In the genomic region with DNA sequence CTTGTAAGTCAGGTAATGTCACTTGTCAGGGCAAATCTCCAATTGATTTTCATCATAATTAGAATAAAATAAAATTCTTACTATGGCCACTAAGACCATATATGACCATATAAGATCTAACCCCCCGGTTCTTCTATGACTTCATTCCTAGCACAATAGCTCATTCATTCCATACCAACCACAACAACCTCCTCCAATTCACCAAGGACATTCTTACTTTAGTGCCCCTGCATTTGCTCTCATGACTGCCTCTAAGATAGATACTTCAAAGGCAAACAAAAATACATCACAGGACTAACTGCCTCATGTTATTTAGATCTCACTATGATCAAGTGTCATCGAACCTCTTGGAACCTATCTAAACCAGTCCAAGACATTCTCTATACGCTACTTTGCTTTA, we compare ENCODE assay signal across 14 cellular contexts.
DNase-seq lines count a peak whose midpoint lies in the region; ATAC-seq and TF ChIP-seq lines count a peak whose summit lies in the region.
"Had no signal": no experiment of that assay in that cellular context is flagged by ENCODE, and none has a peak within 500 bp of the region (broad histone marks: within the 10 kb centered on the region; RNA-seq: fewer than 3 reads in every experiment).

No MANE protein-coding gene starts in this region.

- no peak overlapping the region for H3K27ac Mint-ChIP-seq in T-helper 2 cell treated with Interferon-gamma antibody and Interleukin-4, amounts not matched to agents 5 μg/mL and 100 μg/mL, for 36 hours
- no peak overlapping the region for H3K27ac Mint-ChIP-seq in CD8-positive, alpha-beta T cell
- H3K27ac Mint-ChIP-seq: activated naive CD8-positive, alpha-beta T cell treated with anti-CD3 and anti-CD28 coated beads for 36 hours; activated T-cell treated with anti-CD3 and anti-CD28 coated beads, Interleukin-2, amount 50 U/mL, for 24 hours had no signal

- H3K9me3 ChIP-seq in AG04450 (ENCODE audit: control insufficient read depth, insufficient read depth, low read length) (no peaks in the 10 kb centered on the region), PC-3 (ENCODE audit: low read length) (no peaks in the 10 kb centered on the region)
- no peaks in the 10 kb centered on the region for H3K9me3 ChIP-seq in CD8-positive, alpha-beta T cell (ENCODE audit: low read length)
- H3K9me3 ChIP-seq: heart right ventricle had no signal

- H3K27ac ChIP-seq in AG04450 (ENCODE audit: low read depth, low read length) (no peak overlapping the region), PC-3 (ENCODE audit: low read length) (no peak overlapping the region)
- no peak overlapping the region for H3K27ac ChIP-seq in CD8-positive, alpha-beta T cell (ENCODE audit: low read depth, low read length)
- H3K27ac ChIP-seq: heart right ventricle had no signal

- TF ChIP-seq CTCF in AG04450 (IDR thresholded peaks at IDR 0.05; ENCODE audit: low read depth, low read length) (no peak), astrocyte of the spinal cord (IDR thresholded peaks at IDR 0.05; ENCODE audit: low read depth, low read length) (no peak), PC-3 (conservative IDR thresholded peaks at IDR 0.05; ENCODE audit: low read depth, low read length) (no peak)
- no peak for TF ChIP-seq CTCF in CD8-positive, alpha-beta T cell (IDR thresholded peaks at IDR 0.05)

- H3K4me1 Mint-ChIP-seq in T-helper 2 cell treated with Interferon-gamma antibody and Interleukin-4, amounts not matched to agents 5 μg/mL and 100 μg/mL, for 36 hours (ENCODE audit: low read depth), result peaks cover 36% of the 10 kb centered on the region
- peaks cover 10% of the 10 kb centered on the region for H3K4me1 Mint-ChIP-seq in CD8-positive, alpha-beta T cell (ENCODE audit: low read depth)

- peaks cover 7% of the 10 kb centered on the region for H3K4me1 ChIP-seq in PC-3 (ENCODE audit: insufficient read depth, low read length)
- no peaks in the 10 kb centered on the region for H3K4me1 ChIP-seq in CD8-positive, alpha-beta T cell (ENCODE audit: insufficient read depth, low read length)

- no peak overlapping the region for H3K4me3 ChIP-seq in AG04450 (ENCODE audit: low read depth, low read length)
- H3K4me3 ChIP-seq in astrocyte of the spinal cord (ENCODE audit: low read depth, low read length), result no peak overlapping the region
- no peak overlapping the region for H3K4me3 ChIP-seq in PC-3 (ENCODE audit: low read length)
- H3K4me3 ChIP-seq in CD8-positive, alpha-beta T cell (ENCODE audit: low read depth, low read length), result no peak overlapping the region
- H3K4me3 ChIP-seq: heart right ventricle had no signal

- DNase-seq in AG04450 (ENCODE audit: low read depth, low spot score), result peak; percentile 18
- peak; percentile 78 for DNase-seq in HT1080 (ENCODE audit: low read depth)
- DNase-seq in astrocyte of the spinal cord (ENCODE audit: low read depth, low spot score), result peak; percentile 73
- DNase-seq in kidney tubule cell (ENCODE audit: low spot score), result peak; percentile 30
- DNase-seq in PC-3, result no peak
- no peak for DNase-seq in T-helper 2 cell treated with Interferon-gamma antibody and Interleukin-4, amounts not matched to agents 5 μg/mL and 100 μg/mL, for 36 hours (ENCODE audit: low spot score)
- DNase-seq in CD8-positive, alpha-beta T cell, result no peak
- no peak for DNase-seq in cerebellum (ENCODE audit: low spot score)
- DNase-seq: activated CD4-positive, alpha-beta T cell treated with anti-CD3 and anti-CD28 coated beads for 1 hour; activated naive CD8-positive, alpha-beta T cell treated with anti-CD3 and anti-CD28 coated beads for 36 hours; activated T-cell treated with anti-CD3 and anti-CD28 coated beads, Interleukin-2, amount 50 U/mL, for 24 hours; heart right ventricle; left colon; NCI-H2081 treated with DMSO at 0.1 percent for 48 hours had no signal

- H3K9me2 ChIP-seq in PC-3 (replicated peaks; ENCODE audit: low read length), result no peaks in the 10 kb centered on the region

- POLR2A ChIA-PET in AG04450 (lab: Yijun Ruan, JAX) (no interaction called here), PC-3 (lab: Charles Lee; ENCODE audit: unreplicated experiment) (no interaction called here)
- POLR2A ChIA-PET in CD8-positive, alpha-beta T cell (lab: Charles Lee), result no interaction called here

- H3K27me3 ChIP-seq in AG04450 (ENCODE audit: control insufficient read depth, insufficient read depth, low read length) (no peaks in the 10 kb centered on the region), PC-3 (ENCODE audit: low read length) (no peaks in the 10 kb centered on the region)
- H3K27me3 ChIP-seq in CD8-positive, alpha-beta T cell (ENCODE audit: insufficient read depth, low read length), result no peaks in the 10 kb centered on the region
- H3K27me3 ChIP-seq: heart right ventricle had no signal

- H3K4me3 Mint-ChIP-seq in T-helper 2 cell treated with Interferon-gamma antibody and Interleukin-4, amounts not matched to agents 5 μg/mL and 100 μg/mL, for 36 hours, result no peak overlapping the region
- no peak overlapping the region for H3K4me3 Mint-ChIP-seq in CD8-positive, alpha-beta T cell
- H3K4me3 Mint-ChIP-seq: activated naive CD8-positive, alpha-beta T cell treated with anti-CD3 and anti-CD28 coated beads for 36 hours; activated T-cell treated with anti-CD3 and anti-CD28 coated beads, Interleukin-2, amount 50 U/mL, for 24 hours had no signal

- CTCF ChIA-PET in AG04450 (lab: Charles Lee), result no interaction called here
- CTCF ChIA-PET in PC-3 (lab: Charles Lee), result no interaction called here
- CTCF ChIA-PET in CD8-positive, alpha-beta T cell (lab: Charles Lee), result no interaction called here

- intact Hi-C loops in PC-3 (cut with micrococcal nuclease), result no loop called here
- intact Hi-C loops in CD8-positive, alpha-beta T cell (cut with DNase I, micrococcal nuclease), result no loop called here

- in situ Hi-C loops in astrocyte of the spinal cord (cut with HindIII; ENCODE audit: low sequenced_read_pairs), result no loop called here

- H3K36me3 ChIP-seq in PC-3 (ENCODE audit: low read depth, low read length), result no peaks in the 10 kb centered on the region
- H3K36me3 ChIP-seq in CD8-positive, alpha-beta T cell (ENCODE audit: insufficient read depth, low read length), result peaks cover 3% of the 10 kb centered on the region

- no peak overlapping the region for H2AFZ ChIP-seq in PC-3 (ENCODE audit: low read length)

- H4K20me1 ChIP-seq in PC-3 (ENCODE audit: low read length), result no peaks in the 10 kb centered on the region

- H3K27me3 Mint-ChIP-seq in T-helper 2 cell treated with Interferon-gamma antibody and Interleukin-4, amounts not matched to agents 5 μg/mL and 100 μg/mL, for 36 hours (ENCODE audit: low read depth), result no peaks in the 10 kb centered on the region
- no peaks in the 10 kb centered on the region for H3K27me3 Mint-ChIP-seq in CD8-positive, alpha-beta T cell (ENCODE audit: low read depth)
- H3K27me3 Mint-ChIP-seq: activated naive CD8-positive, alpha-beta T cell treated with anti-CD3 and anti-CD28 coated beads for 36 hours; activated T-cell treated with anti-CD3 and anti-CD28 coated beads, Interleukin-2, amount 50 U/mL, for 24 hours had no signal

- no peak overlapping the region for H3K4me2 ChIP-seq in PC-3 (ENCODE audit: low read length)

- H3K79me2 ChIP-seq in PC-3 (ENCODE audit: low read length), result no peaks in the 10 kb centered on the region

- no TSS peak for BruUV-seq in PC-3 (replicated peaks; lab: Mats Ljungman, UMichigan)

- peaks cover 4% of the 10 kb centered on the region for H3K9me3 Mint-ChIP-seq in T-helper 2 cell treated with Interferon-gamma antibody and Interleukin-4, amounts not matched to agents 5 μg/mL and 100 μg/mL, for 36 hours
- no peaks in the 10 kb centered on the region for H3K9me3 Mint-ChIP-seq in CD8-positive, alpha-beta T cell
- H3K9me3 Mint-ChIP-seq: activated naive CD8-positive, alpha-beta T cell treated with anti-CD3 and anti-CD28 coated beads for 36 hours; activated T-cell treated with anti-CD3 and anti-CD28 coated beads, Interleukin-2, amount 50 U/mL, for 24 hours had no signal

- H3K9ac ChIP-seq in PC-3 (ENCODE audit: low read length), result no peak overlapping the region

- peaks cover 43% of the 10 kb centered on the region for H3K36me3 Mint-ChIP-seq in T-helper 2 cell treated with Interferon-gamma antibody and Interleukin-4, amounts not matched to agents 5 μg/mL and 100 μg/mL, for 36 hours (ENCODE audit: low read depth)
- H3K36me3 Mint-ChIP-seq in CD8-positive, alpha-beta T cell, result peaks cover 64% of the 10 kb centered on the region

- peaks cover 7% of the 10 kb centered on the region for H3F3A ChIP-seq in PC-3 (ENCODE audit: low read length, unreplicated experiment)

- ATAC-seq in PC-3, result no peak
- ATAC-seq in CD8-positive, alpha-beta T cell, result no peak
- ATAC-seq: heart right ventricle, left colon had no signal

Comparison
In these comparisons a context has a peak if more than half of its experiments do, and no peak if none do; other contexts are left out.
1. DNase-seq: peak in AG04450 (single experiment), HT1080 (single experiment), astrocyte of the spinal cord (single experiment) and kidney tubule cell (single experiment); none in PC-3 (single experiment), T-helper 2 cell treated with Interferon-gamma antibody and Interleukin-4, amounts not matched to agents 5 μg/mL and 100 μg/mL, for 36 hours (single experiment), CD8-positive, alpha-beta T cell (0 of 7) and cerebellum (single experiment).